10 cellular contexts compared by ENCODE assay signal in the genomic region with DNA sequence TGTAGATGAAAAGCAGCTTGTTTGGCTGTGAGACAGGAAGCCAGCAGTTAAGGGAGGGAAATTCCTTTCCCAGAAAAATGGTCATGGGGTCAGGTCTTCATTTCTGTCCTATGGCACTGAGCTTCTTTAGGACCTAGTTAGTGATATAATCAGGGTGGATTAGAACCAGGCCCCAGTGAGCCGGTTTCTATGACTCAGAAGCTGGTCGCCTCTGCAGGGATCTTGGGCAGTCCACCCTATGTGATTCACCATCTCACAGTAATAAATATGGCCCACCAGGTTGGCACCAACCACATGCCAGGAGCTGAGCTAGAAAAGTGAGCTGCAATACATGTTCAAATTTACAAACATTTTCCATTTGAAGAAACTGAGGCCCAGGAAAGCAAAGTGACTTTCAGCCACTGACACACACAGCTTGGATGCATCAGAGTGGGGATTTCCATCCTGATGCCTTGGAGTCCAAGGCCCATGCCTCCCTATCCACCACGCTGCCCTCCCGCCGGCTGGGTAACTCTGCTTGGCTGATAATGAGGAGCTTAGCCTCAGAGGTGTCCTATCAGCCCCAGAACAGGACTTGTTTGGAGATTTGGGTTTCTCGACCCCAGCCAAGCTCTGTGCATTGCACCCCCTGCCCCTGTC. TPM values are rescaled to one million over a fixed set of nuclear protein-coding genes. Genes with fewer than 3 reads are reported as not detected.
DNase-seq lines count a peak whose midpoint lies in the region; ATAC-seq, FAIRE-seq and TF ChIP-seq lines count a peak whose summit lies in the region.
"Had no signal": no experiment of that assay in that cellular context is flagged by ENCODE, and none has a peak within 500 bp of the region (broad histone marks: within the 10 kb centered on the region; RNA-seq: fewer than 3 reads in every experiment).

No MANE protein-coding gene starts in this region.

- no peak overlapping the region for H3K4me3 Mint-ChIP-seq in activated CD4-positive, alpha-beta memory T cell treated with anti-CD3 and anti-CD28 coated beads for 36 hours

- TF ChIP-seq POLR2A in GM12891 (IDR thresholded peaks at IDR 0.05; ENCODE audit: low read depth, low read length), result no peak

- H3K27me3 Mint-ChIP-seq in activated CD4-positive, alpha-beta memory T cell treated with anti-CD3 and anti-CD28 coated beads for 36 hours, result no peaks in the 10 kb centered on the region

- TF ChIP-seq CTCF in lower lobe of right lung (IDR thresholded peaks at IDR 0.05), result no peak

- CTCF ChIA-PET in activated CD4-positive, alpha-beta memory T cell treated with anti-CD3 and anti-CD28 coated beads for 36 hours (lab: Charles Lee), result interaction anchor here (0.9 to 1.6 kb wide), 9 partner anchors 10 to 68 kb away, joined by 3 to 19 read pairs (median 4); partner anchors contain the start of gene CD82

- no peaks in the 10 kb centered on the region for H3K9me3 ChIP-seq in lower lobe of right lung
- H3K9me3 ChIP-seq: pancreas had no signal

- peaks cover 74% of the 10 kb centered on the region for H3K4me1 Mint-ChIP-seq in activated CD4-positive, alpha-beta memory T cell treated with anti-CD3 and anti-CD28 coated beads for 36 hours (ENCODE audit: low read depth)

- peaks cover 60% of the 10 kb centered on the region for H3K36me3 Mint-ChIP-seq in activated CD4-positive, alpha-beta memory T cell treated with anti-CD3 and anti-CD28 coated beads for 36 hours

- H3K9me3 Mint-ChIP-seq in activated CD4-positive, alpha-beta memory T cell treated with anti-CD3 and anti-CD28 coated beads for 36 hours, result no peaks in the 10 kb centered on the region

- H3K27me3 ChIP-seq in lower lobe of right lung (ENCODE audit: low read depth), result no peaks in the 10 kb centered on the region
- H3K27me3 ChIP-seq: pancreas had no signal

- ATAC-seq in HG02981 (IDR thresholded peaks at IDR 0.05; ENCODE audit: unreplicated experiment) (no peak), lower lobe of right lung (no peak)
- ATAC-seq: pancreas had no signal

- H3K4me1 ChIP-seq in lower lobe of right lung, result peaks cover 67% of the 10 kb centered on the region
- H3K4me1 ChIP-seq: pancreas had no signal

- POLR2A ChIA-PET in activated CD4-positive, alpha-beta memory T cell treated with anti-CD3 and anti-CD28 coated beads for 36 hours (lab: Charles Lee), result interaction anchor here (0.8 to 1.1 kb wide), 5 partner anchors 11 to 304 kb away, joined by 3 read pairs; no protein-coding TSS in a partner anchor

- no peak overlapping the region for H3K4me3 ChIP-seq in lower lobe of right lung
- H3K4me3 ChIP-seq: pancreas had no signal

- DNase-seq in AG08395 (ENCODE audit: low spot score) (peak; percentile 57), GM12891 (ENCODE audit: insufficient read length, low spot score) (no peak), iris pigment epithelial cell (ENCODE audit: low read depth) (peak; percentile 38), lower lobe of right lung (no peak), LoVo (ENCODE audit: low spot score) (no peak), head of caudate nucleus (no peak)
- DNase-seq in activated CD4-positive, alpha-beta memory T cell treated with anti-CD3 and anti-CD28 coated beads for 36 hours, result peak; percentile 55
- DNase-seq: pancreas had no signal

- peak overlapping the region; percentile 71 for H3K27ac Mint-ChIP-seq in activated CD4-positive, alpha-beta memory T cell treated with anti-CD3 and anti-CD28 coated beads for 36 hours

- H3K27ac ChIP-seq in lower lobe of right lung, result no peak overlapping the region
- H3K27ac ChIP-seq: pancreas had no signal

- intact Hi-C loops in activated CD4-positive, alpha-beta memory T cell treated with anti-CD3 and anti-CD28 coated beads for 36 hours (cut with micrococcal nuclease), result loop anchor here (1.0 kb wide), 1 partner anchor 38 kb away; no protein-coding TSS in a partner anchor
- intact Hi-C loops in lower lobe of right lung (cut with DNase I), result no loop called here
- intact Hi-C loops in head of caudate nucleus (cut with DNase I), result no loop called here

- H3K36me3 ChIP-seq in lower lobe of right lung, result peaks cover 27% of the 10 kb centered on the region

- peak; percentile 13 for FAIRE-seq in GM12891 (lab: Jason Lieb, UNC)
- FAIRE-seq: colon, pancreas had no signal

TF ChIP-seq in GM12891, 5 proteins besides CTCF, POLR2A, EP300 and RAD21:
- TF ChIP-seq SPI1 (IDR thresholded peaks at IDR 0.05; ENCODE audit: low read depth, low read length) (no peak), POLR2AphosphoS5 (IDR thresholded peaks at IDR 0.05; ENCODE audit: low read depth, low read length) (no peak), POU2F2 (IDR thresholded peaks at IDR 0.05; ENCODE audit: low read depth, low read length) (no peak), TAF1 (IDR thresholded peaks at IDR 0.05; ENCODE audit: low read depth, low read length) (no peak), PAX5 (IDR thresholded peaks at IDR 0.05; ENCODE audit: insufficient read depth, low read length, severe bottlenecking) (no peak)

RNA-seq across cellular contexts. Expression of gene CD82, which starts 42.0 kb away (rescaled TPM):
- polyA plus RNA-seq in GM12891 (2012; ENCODE audit: low read depth, missing spikeins), result 127 TPM
- total RNA-seq in activated CD4-positive, alpha-beta memory T cell treated with anti-CD3 and anti-CD28 coated beads for 36 hours, result 100 to 1,000 TPM; 243 to 277 TPM
- total RNA-seq in lower lobe of right lung, result 129 TPM

Comparison
In these comparisons a context has a peak if more than half of its experiments do, and no peak if none do; other contexts are left out.
1. DNase-seq: peak in AG08395 (single experiment), activated CD4-positive, alpha-beta memory T cell treated with anti-CD3 and anti-CD28 coated beads for 36 hours (single experiment) and iris pigment epithelial cell (single experiment); none in GM12891 (single experiment), lower lobe of right lung (single experiment), LoVo (single experiment) and head of caudate nucleus (0 of 42).